Comparison of ENCODE assay signal across 3 cellular contexts in the genomic region with DNA sequence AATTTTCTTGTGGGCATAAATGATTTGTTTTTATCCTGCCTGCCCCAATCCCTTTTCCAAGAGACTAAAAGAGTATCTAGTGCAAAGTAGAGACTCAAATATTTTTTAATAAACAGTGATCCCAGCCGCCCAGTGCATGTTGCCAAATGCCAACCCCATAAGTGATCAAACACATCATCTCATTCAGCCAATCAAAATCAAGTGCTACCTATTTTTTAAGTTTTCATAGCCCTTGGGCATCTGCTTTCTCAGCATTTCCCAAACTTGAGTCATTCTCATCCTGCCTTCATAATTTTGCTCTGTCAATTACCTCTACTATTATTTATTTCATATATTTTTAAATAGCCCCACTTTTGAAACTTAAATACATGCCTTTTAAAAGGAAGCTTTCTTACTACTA. TPM values are rescaled to one million over a fixed set of nuclear protein-coding genes. Genes with fewer than 3 reads are reported as not detected.
"Had no signal": no experiment of that assay in that cellular context is flagged by ENCODE, and none has a peak within 500 bp of the region (broad histone marks: within the 10 kb centered on the region; RNA-seq: fewer than 3 reads in every experiment).

No MANE protein-coding gene starts in this region.

RNA-seq across cellular contexts. Expression of a gene that starts 27.4 kb away (rescaled TPM):
- total RNA-seq: PC-9, Right ventricle myocardium superior, RPMI7951 had no signal
